ENCODE assay signal across 18 cellular contexts in the genomic region with DNA sequence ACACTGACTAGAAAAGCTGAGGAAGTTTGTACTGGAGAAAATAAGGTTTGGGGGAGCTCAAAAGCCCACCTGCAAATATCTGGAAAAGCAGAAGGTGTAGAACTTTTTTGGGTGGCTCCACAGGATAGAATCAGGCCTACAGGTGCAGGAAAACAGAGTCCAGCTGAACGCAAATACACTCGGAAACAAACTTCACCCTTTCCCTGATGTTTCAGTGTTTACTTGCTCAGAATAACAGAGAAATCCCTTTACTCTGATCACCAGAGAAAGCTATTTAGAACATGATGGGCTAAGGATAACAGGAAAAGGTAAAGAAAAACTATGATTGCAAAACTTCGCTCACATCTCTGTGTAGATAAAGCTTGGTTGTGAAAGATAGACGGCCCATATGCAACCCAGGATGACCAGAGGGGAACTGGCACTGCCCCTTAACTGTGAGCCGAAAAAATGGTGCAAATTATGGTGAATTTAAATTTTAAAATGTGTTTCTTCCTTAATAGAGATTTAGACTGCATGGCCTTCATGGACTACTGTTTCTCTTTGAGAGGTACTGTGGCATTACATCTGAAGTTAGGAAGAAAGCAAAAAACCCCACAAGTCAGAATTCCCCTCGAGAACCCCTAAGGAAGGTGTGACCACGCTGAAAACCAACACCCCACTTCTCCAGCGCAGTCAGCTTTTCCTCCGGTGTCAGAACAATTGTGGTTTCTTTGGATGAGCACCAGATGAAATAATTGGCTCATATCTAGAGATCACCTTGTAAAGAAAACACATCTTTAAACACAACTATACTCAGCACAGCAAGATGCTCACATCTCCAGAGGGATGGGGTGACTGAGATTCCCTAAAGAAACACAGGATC.
DNase-seq lines count a peak whose midpoint lies in the region; ATAC-seq and TF ChIP-seq lines count a peak whose summit lies in the region.
"Had no signal": no experiment of that assay in that cellular context is flagged by ENCODE, and none has a peak within 500 bp of the region (broad histone marks: within the 10 kb centered on the region; RNA-seq: fewer than 3 reads in every experiment).

No MANE protein-coding gene starts in this region.

- H3K9ac ChIP-seq in parathyroid adenoma, result no peak overlapping the region

- CTCF ChIA-PET in activated naive CD4-positive, alpha-beta T cell treated with anti-CD3 and anti-CD28 coated beads for 36 hours (lab: Charles Lee), result no interaction called here
- CTCF ChIA-PET in activated naive CD4-positive, alpha-beta T cell treated with anti-CD3 and anti-CD28 coated beads, Interleukin-2, amount 10 ng/mL, durations not matched to agents 7 days and 5 days (lab: Charles Lee), result interaction anchor here (1.0 kb wide), 1 partner anchor 256 kb away, joined by 3 read pairs; no protein-coding TSS in a partner anchor

- H3K27me3 ChIP-seq in parathyroid adenoma (ENCODE audit: control insufficient read depth, insufficient read depth, low read length), result no peaks in the 10 kb centered on the region

- H3K36me3 ChIP-seq in parathyroid adenoma (ENCODE audit: control insufficient read depth, insufficient read depth, low read length), result no peaks in the 10 kb centered on the region

- H3K9me3 Mint-ChIP-seq in activated naive CD4-positive, alpha-beta T cell treated with anti-CD3 and anti-CD28 coated beads for 36 hours, result no peaks in the 10 kb centered on the region
- no peaks in the 10 kb centered on the region for H3K9me3 Mint-ChIP-seq in activated naive CD4-positive, alpha-beta T cell treated with anti-CD3 and anti-CD28 coated beads, Interleukin-2, amount 10 ng/mL, durations not matched to agents 7 days and 5 days
- H3K9me3 Mint-ChIP-seq in activated T-helper 17 cell treated with anti-CD3 and anti-CD28 coated beads, Interleukin-2, amount 50 U/mL, for 72 hours, result no peaks in the 10 kb centered on the region
- H3K9me3 Mint-ChIP-seq: CD4-positive, CD25-positive, alpha-beta regulatory T cell; central memory CD8-positive, alpha-beta T cell; nephron; type B pancreatic cell had no signal

- no peaks in the 10 kb centered on the region for H3K36me3 Mint-ChIP-seq in activated naive CD4-positive, alpha-beta T cell treated with anti-CD3 and anti-CD28 coated beads for 36 hours (ENCODE audit: low read depth)
- H3K36me3 Mint-ChIP-seq in activated naive CD4-positive, alpha-beta T cell treated with anti-CD3 and anti-CD28 coated beads, Interleukin-2, amount 10 ng/mL, durations not matched to agents 7 days and 5 days, result no peaks in the 10 kb centered on the region
- no peaks in the 10 kb centered on the region for H3K36me3 Mint-ChIP-seq in activated T-helper 17 cell treated with anti-CD3 and anti-CD28 coated beads, Interleukin-2, amount 50 U/mL, for 72 hours (ENCODE audit: low read depth)
- H3K36me3 Mint-ChIP-seq: CD4-positive, CD25-positive, alpha-beta regulatory T cell; type B pancreatic cell had no signal

- no peak overlapping the region for H3K4me3 ChIP-seq in parathyroid adenoma (ENCODE audit: low read depth, low read length)
- H3K4me3 ChIP-seq: PC-9 had no signal

- peak; percentile 37 for DNase-seq in activated naive CD4-positive, alpha-beta T cell treated with anti-CD3 and anti-CD28 coated beads for 36 hours
- DNase-seq in activated naive CD4-positive, alpha-beta T cell treated with anti-CD3 and anti-CD28 coated beads, Interleukin-2, amount 10 ng/mL, durations not matched to agents 7 days and 5 days, result no peak
- DNase-seq in LHCN-M2 (ENCODE audit: low read depth) (peak; percentile 14), omental fat pad (ENCODE audit: low spot score) (no peak)
- DNase-seq: aorta; CD4-positive, CD25-positive, alpha-beta regulatory T cell; HCEC 1CT; NCI-H1436; PC-9; right cardiac atrium; SHP77 had no signal

- H2AFZ ChIP-seq in parathyroid adenoma, result peak overlapping the region; percentile 1
- H2AFZ ChIP-seq: PC-9 had no signal

- peak; percentile 85 for ATAC-seq in activated T-helper 17 cell treated with anti-CD3 and anti-CD28 coated beads, Interleukin-2, amount 50 U/mL, for 72 hours (replicated peaks)
- no peak for ATAC-seq in HG02763 (IDR thresholded peaks at IDR 0.05; ENCODE audit: unreplicated experiment)
- no peak for ATAC-seq in GM18520 (IDR thresholded peaks at IDR 0.05; ENCODE audit: unreplicated experiment)
- ATAC-seq in omental fat pad (ENCODE audit: low FRiP score), result no peak
- ATAC-seq: right cardiac atrium had no signal

- no peaks in the 10 kb centered on the region for H3K9me3 ChIP-seq in parathyroid adenoma (ENCODE audit: control insufficient read depth, low read length)

- TF ChIP-seq CTCF in parathyroid adenoma (IDR thresholded peaks at IDR 0.05), result no peak
- TF ChIP-seq CTCF in omental fat pad (IDR thresholded peaks at IDR 0.05), result no peak

- no peak overlapping the region for H3K27ac Mint-ChIP-seq in activated naive CD4-positive, alpha-beta T cell treated with anti-CD3 and anti-CD28 coated beads for 36 hours
- no peak overlapping the region for H3K27ac Mint-ChIP-seq in activated naive CD4-positive, alpha-beta T cell treated with anti-CD3 and anti-CD28 coated beads, Interleukin-2, amount 10 ng/mL, durations not matched to agents 7 days and 5 days
- H3K27ac Mint-ChIP-seq in activated T-helper 17 cell treated with anti-CD3 and anti-CD28 coated beads, Interleukin-2, amount 50 U/mL, for 72 hours, result peak overlapping the region; percentile 18
- H3K27ac Mint-ChIP-seq: CD4-positive, CD25-positive, alpha-beta regulatory T cell; nephron; type B pancreatic cell had no signal

- intact Hi-C loops in activated naive CD4-positive, alpha-beta T cell treated with anti-CD3 and anti-CD28 coated beads for 36 hours (cut with micrococcal nuclease), result no loop called here

- no peak overlapping the region for H3K4me3 Mint-ChIP-seq in activated naive CD4-positive, alpha-beta T cell treated with anti-CD3 and anti-CD28 coated beads for 36 hours
- H3K4me3 Mint-ChIP-seq in activated naive CD4-positive, alpha-beta T cell treated with anti-CD3 and anti-CD28 coated beads, Interleukin-2, amount 10 ng/mL, durations not matched to agents 7 days and 5 days, result no peak overlapping the region
- no peak overlapping the region for H3K4me3 Mint-ChIP-seq in activated T-helper 17 cell treated with anti-CD3 and anti-CD28 coated beads, Interleukin-2, amount 50 U/mL, for 72 hours
- H3K4me3 Mint-ChIP-seq: CD4-positive, CD25-positive, alpha-beta regulatory T cell; central memory CD8-positive, alpha-beta T cell; nephron; type B pancreatic cell had no signal

- H3K79me2 ChIP-seq in parathyroid adenoma, result no peaks in the 10 kb centered on the region

- H3K4me1 ChIP-seq in parathyroid adenoma, result no peaks in the 10 kb centered on the region

- H3K4me2 ChIP-seq in parathyroid adenoma (ENCODE audit: low read length), result no peak overlapping the region
- H3K4me2 ChIP-seq: PC-9 had no signal

- H3K27ac ChIP-seq in parathyroid adenoma, result no peak overlapping the region
- H3K27ac ChIP-seq: PC-9 had no signal

- H3K4me1 Mint-ChIP-seq in activated naive CD4-positive, alpha-beta T cell treated with anti-CD3 and anti-CD28 coated beads for 36 hours (ENCODE audit: low read depth), result peaks cover 6% of the 10 kb centered on the region
- H3K4me1 Mint-ChIP-seq in activated naive CD4-positive, alpha-beta T cell treated with anti-CD3 and anti-CD28 coated beads, Interleukin-2, amount 10 ng/mL, durations not matched to agents 7 days and 5 days, result no peaks in the 10 kb centered on the region
- peaks cover 3% of the 10 kb centered on the region for H3K4me1 Mint-ChIP-seq in activated T-helper 17 cell treated with anti-CD3 and anti-CD28 coated beads, Interleukin-2, amount 50 U/mL, for 72 hours
- H3K4me1 Mint-ChIP-seq: CD4-positive, CD25-positive, alpha-beta regulatory T cell had no signal

- H3K27me3 Mint-ChIP-seq in activated naive CD4-positive, alpha-beta T cell treated with anti-CD3 and anti-CD28 coated beads for 36 hours (ENCODE audit: low read depth), result no peaks in the 10 kb centered on the region
- peaks cover 33% of the 10 kb centered on the region for H3K27me3 Mint-ChIP-seq in activated naive CD4-positive, alpha-beta T cell treated with anti-CD3 and anti-CD28 coated beads, Interleukin-2, amount 10 ng/mL, durations not matched to agents 7 days and 5 days
- H3K27me3 Mint-ChIP-seq in activated T-helper 17 cell treated with anti-CD3 and anti-CD28 coated beads, Interleukin-2, amount 50 U/mL, for 72 hours, result peaks cover 17% of the 10 kb centered on the region
- H3K27me3 Mint-ChIP-seq: type B pancreatic cell had no signal

Comparison
In these comparisons a context has a peak if more than half of its experiments do, and no peak if none do; other contexts are left out.
1. DNase-seq: peak in activated naive CD4-positive, alpha-beta T cell treated with anti-CD3 and anti-CD28 coated beads for 36 hours (single experiment) and LHCN-M2 (single experiment); none in activated naive CD4-positive, alpha-beta T cell treated with anti-CD3 and anti-CD28 coated beads, Interleukin-2, amount 10 ng/mL, durations not matched to agents 7 days and 5 days (single experiment) and omental fat pad (single experiment).